ENCODE assay signal across 9 cellular contexts in genomic region chr17:66347661-66348604, GRCh38. TPM values are rescaled to one million over a fixed set of nuclear protein-coding genes. Genes with fewer than 3 reads are reported as not detected.
DNase-seq lines count a peak whose midpoint lies in the region; ATAC-seq and TF ChIP-seq lines count a peak whose summit lies in the region.
"Had no signal": no experiment of that assay in that cellular context is flagged by ENCODE, and none has a peak within 500 bp of the region (broad histone marks: within the 10 kb centered on the region; RNA-seq: fewer than 3 reads in every experiment).

No MANE protein-coding gene starts in this region.

- no peaks in the 10 kb centered on the region for H3K36me3 ChIP-seq in mesenchymal stem cell (ENCODE audit: control insufficient read depth in 1 of 2, insufficient read depth in 2 of 2, low read depth in 1 of 2, low read length in 2 of 2)

- peak overlapping the region; percentile 42 for H3K4me3 Mint-ChIP-seq in activated naive CD8-positive, alpha-beta T cell treated with anti-CD3 and anti-CD28 coated beads, Interleukin-2, amount 50 U/mL, for 24 hours

- H3K79me1 ChIP-seq in mesenchymal stem cell (replicated peaks; ENCODE audit: low read length, poor library complexity, severe bottlenecking) = peaks cover 17% of the 10 kb centered on the region

- no peak overlapping the region for H2BK15ac ChIP-seq in mesenchymal stem cell (ENCODE audit: low read depth, poor library complexity, severe bottlenecking)

- H3K4me1 Mint-ChIP-seq in activated naive CD8-positive, alpha-beta T cell treated with anti-CD3 and anti-CD28 coated beads, Interleukin-2, amount 50 U/mL, for 24 hours = peaks cover 68% of the 10 kb centered on the region

- peak; percentile 42 for ATAC-seq in activated naive CD8-positive, alpha-beta T cell treated with anti-CD3 and anti-CD28 coated beads, Interleukin-2, amount 50 U/mL, for 24 hours
- ATAC-seq: naive thymus-derived CD4-positive, alpha-beta T cell had no signal

- H3K27ac Mint-ChIP-seq in activated naive CD8-positive, alpha-beta T cell treated with anti-CD3 and anti-CD28 coated beads, Interleukin-2, amount 50 U/mL, for 24 hours = peak overlapping the region; percentile 88

- peak overlapping the region in 1 of 2 experiments; percentile 6 for H3K18ac ChIP-seq in mesenchymal stem cell (ENCODE audit: low read depth in 1 of 2, low read length in 2 of 2)

- no peaks in the 10 kb centered on the region for H3K27me3 ChIP-seq in mesenchymal stem cell (ENCODE audit: control insufficient read depth in 1 of 2, insufficient read depth in 1 of 2, low read length in 2 of 2)

- no peak overlapping the region for H2BK12ac ChIP-seq in mesenchymal stem cell (ENCODE audit: low read length in 2 of 2)

- no peak overlapping the region for H3K9ac ChIP-seq in mesenchymal stem cell (ENCODE audit: low read length)

- no peak overlapping the region for H3K23ac ChIP-seq in mesenchymal stem cell (ENCODE audit: low read length in 2 of 2)

- no peak overlapping the region for H3K4me2 ChIP-seq in mesenchymal stem cell (ENCODE audit: low read length, poor library complexity, severe bottlenecking)

- TF ChIP-seq CTCF in GM13976 (IDR thresholded peaks at IDR 0.05; ENCODE audit: borderline replicate concordance, control extremely low read depth, extremely low read depth, insufficient read depth, missing control alignments) = no peak

- no peak overlapping the region for H2BK5ac ChIP-seq in mesenchymal stem cell (ENCODE audit: low read depth, low read length, poor library complexity, severe bottlenecking)

- no peaks in the 10 kb centered on the region for H3K9me3 ChIP-seq in mesenchymal stem cell (ENCODE audit: control insufficient read depth, low read length)

- no peak overlapping the region for H3K4ac ChIP-seq in mesenchymal stem cell (ENCODE audit: low read depth in 1 of 2, low read length in 2 of 2)

- H3K27ac ChIP-seq in mesenchymal stem cell (ENCODE audit: low read length, poor library complexity, severe bottlenecking) = peak overlapping the region; percentile 8

- H4K8ac ChIP-seq in mesenchymal stem cell (ENCODE audit: low read length) = no peak overlapping the region

- no peak overlapping the region for H4K91ac ChIP-seq in mesenchymal stem cell (ENCODE audit: low read length)

- in situ Hi-C loops in GM13976 (cut with MboI; ENCODE audit: low sequenced_read_pairs, unreplicated experiment) = no loop called here

- no peak overlapping the region for H2BK120ac ChIP-seq in mesenchymal stem cell (ENCODE audit: low read depth, low read length)

- H3K14ac ChIP-seq in mesenchymal stem cell (ENCODE audit: low read length in 2 of 2) = no peak overlapping the region

- 94% methylated on average over 7 of the region's 10 CpGs for WGBS in mesenchymal stem cell

- H3K27me3 Mint-ChIP-seq in activated naive CD8-positive, alpha-beta T cell treated with anti-CD3 and anti-CD28 coated beads, Interleukin-2, amount 50 U/mL, for 24 hours = no peaks in the 10 kb centered on the region
- H3K27me3 Mint-ChIP-seq: naive thymus-derived CD4-positive, alpha-beta T cell had no signal

- no peak overlapping the region for H2AK5ac ChIP-seq in mesenchymal stem cell (ENCODE audit: low read length, severe bottlenecking)

- peaks cover 19% of the 10 kb centered on the region for H3K36me3 Mint-ChIP-seq in activated naive CD8-positive, alpha-beta T cell treated with anti-CD3 and anti-CD28 coated beads, Interleukin-2, amount 50 U/mL, for 24 hours (ENCODE audit: low read depth)

- H3K9me3 Mint-ChIP-seq in activated naive CD8-positive, alpha-beta T cell treated with anti-CD3 and anti-CD28 coated beads, Interleukin-2, amount 50 U/mL, for 24 hours = no peaks in the 10 kb centered on the region

- H3K4me3 ChIP-seq in mesenchymal stem cell (ENCODE audit: insufficient read depth in 1 of 2, low read depth in 1 of 2, low read length in 2 of 2) = no peak overlapping the region

- peaks cover 19% of the 10 kb centered on the region for H3K4me1 ChIP-seq in mesenchymal stem cell (ENCODE audit: control insufficient read depth, insufficient read depth, low read depth, low read length)

- no peak overlapping the region for H2AFZ ChIP-seq in mesenchymal stem cell (ENCODE audit: low read depth, low read length)

- DNase-seq in NCI-H345 (lab: John Stamatoyannopoulos, UW) (peak; percentile 27), NCI-H345 treated with DMSO at 0.1 percent for 48 hours (lab: John Stamatoyannopoulos, UW; ENCODE audit: unreplicated experiment) (no peak), NCI-H1092 (lab: John Stamatoyannopoulos, UW) (peak; percentile 66), mesenchymal stem cell (peak; percentile 54), GM13976 (ENCODE audit: low spot score) (no peak), putamen (ENCODE audit: low spot score) (no peak)
- DNase-seq in activated naive CD8-positive, alpha-beta T cell treated with anti-CD3 and anti-CD28 coated beads, Interleukin-2, amount 50 U/mL, for 24 hours = no peak
- no peak for DNase-seq in effector CD4-positive, alpha-beta T cell
- DNase-seq: naive thymus-derived CD4-positive, alpha-beta T cell had no signal

RNA-seq across cellular contexts. Expression of gene PRKCA, which starts 45.5 kb away (rescaled TPM):
- polyA plus RNA-seq in mesenchymal stem cell (2013, experiment 1 of 2) = 21.2 TPM
- 20.4 TPM for polyA plus RNA-seq in mesenchymal stem cell (2013, experiment 2 of 2)

Comparison
In these comparisons a context has a peak if more than half of its experiments do, and no peak if none do; other contexts are left out.
1. DNase-seq: peak in NCI-H345 (single experiment), NCI-H1092 (single experiment) and mesenchymal stem cell (single experiment); none in NCI-H345 treated with DMSO at 0.1 percent for 48 hours (single experiment), activated naive CD8-positive, alpha-beta T cell treated with anti-CD3 and anti-CD28 coated beads, Interleukin-2, amount 50 U/mL, for 24 hours (single experiment), effector CD4-positive, alpha-beta T cell (single experiment), GM13976 (single experiment) and putamen (single experiment).